In the genomic region with DNA sequence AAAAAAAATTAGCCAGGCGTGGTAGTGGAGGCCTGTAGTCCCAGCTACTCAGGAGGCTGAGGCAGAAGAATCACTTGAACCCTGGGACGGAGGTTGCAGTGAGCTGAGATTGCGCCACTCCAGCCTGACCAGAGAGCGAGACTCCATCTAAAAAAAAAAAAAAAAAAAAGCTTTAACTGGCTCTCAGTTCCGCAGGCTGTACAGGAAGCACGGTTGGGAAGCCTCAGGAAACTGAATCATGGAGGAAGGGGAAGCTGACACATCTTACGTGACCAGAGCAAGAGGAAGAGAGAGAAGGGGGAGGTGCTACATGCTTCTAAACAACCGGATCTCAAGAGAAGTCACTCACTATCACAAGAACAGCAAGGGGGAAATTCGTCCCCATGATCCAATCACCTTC, we compare ENCODE assay signal across 12 cellular contexts.
DNase-seq lines count a peak whose midpoint lies in the region; ATAC-seq and TF ChIP-seq lines count a peak whose summit lies in the region.
"Had no signal": no experiment of that assay in that cellular context is flagged by ENCODE, and none has a peak within 500 bp of the region (broad histone marks: within the 10 kb centered on the region; RNA-seq: fewer than 3 reads in every experiment).

No MANE protein-coding gene starts in this region.

- H3K9me3 ChIP-seq in OCI-LY7 (ENCODE audit: low read length) (no peaks in the 10 kb centered on the region; the same call in 1 of the 2 replicates), HAP-1 (no peaks in the 10 kb centered on the region)
- H3K9me3 ChIP-seq: body of pancreas, esophagus squamous epithelium had no signal

- peak overlapping the region; percentile 35; the same call in 1 of the 2 replicates for H2AFZ ChIP-seq in OCI-LY7 (ENCODE audit: low read length)

- H3K4me1 ChIP-seq in OCI-LY7 (ENCODE audit: insufficient read depth, low read length, poor library complexity, severe bottlenecking) (peaks cover 5% of the 10 kb centered on the region), HAP-1 (no peaks in the 10 kb centered on the region)
- H3K4me1 ChIP-seq: body of pancreas, esophagus squamous epithelium had no signal

- POLR2A ChIA-PET in OCI-LY7 (lab: Charles Lee): interaction anchor here (0.6 kb wide), 2 partner anchors 335 to 364 kb away, joined by 3 read pairs; no protein-coding TSS in a partner anchor

- H3K27ac ChIP-seq in OCI-LY7 (ENCODE audit: low read depth, low read length, poor library complexity, severe bottlenecking): no peak overlapping the region
- H3K27ac ChIP-seq: body of pancreas, esophagus squamous epithelium had no signal

- TF ChIP-seq CTCF in OCI-LY7 (conservative IDR thresholded peaks at IDR 0.05; ENCODE audit: low read length) (no peak), fibroblast of pulmonary artery (IDR thresholded peaks at IDR 0.05; ENCODE audit: low read length, missing control alignments) (no peak)

- in situ Hi-C loops in HAP-1 (cut with MboI; ENCODE audit: low sequenced_read_pairs): no loop called here

- DNase-seq in left cardiac atrium: peak; percentile 14
- no peak for DNase-seq in left ventricle myocardium superior
- peak; percentile 59 for DNase-seq in OCI-LY7 (ENCODE audit: low spot score)
- DNase-seq in fibroblast of pulmonary artery (ENCODE audit: low read depth): peak; percentile 76
- no peak for DNase-seq in SHP77 (lab: John Stamatoyannopoulos, UW)
- DNase-seq in activated CD8-positive, alpha-beta memory T cell treated with anti-CD3 and anti-CD28 coated beads, Interleukin-2, amount 50 U/mL, for 4 hours: no peak
- DNase-seq in GM19240 (ENCODE audit: insufficient read length, low spot score): no peak
- DNase-seq in HAP-1 (ENCODE audit: low spot score in 2 of 2): no peak
- DNase-seq: esophagus squamous epithelium, nucleus accumbens, T-cell had no signal

- H3K9me2 ChIP-seq in OCI-LY7 (ENCODE audit: insufficient read depth, low read length): no peaks in the 10 kb centered on the region

- H3K79me2 ChIP-seq in OCI-LY7 (ENCODE audit: insufficient read depth, low read depth, low read length): no peaks in the 10 kb centered on the region

- CTCF ChIA-PET in OCI-LY7 (lab: Charles Lee; ENCODE audit: unreplicated experiment): no interaction called here

- no peak for ATAC-seq in left cardiac atrium
- ATAC-seq in left ventricle myocardium superior: no peak
- ATAC-seq: body of pancreas, T-cell had no signal

- no TSS peak for BruUV-seq in OCI-LY7 (replicated peaks; lab: Mats Ljungman, UMichigan)

- H4K20me1 ChIP-seq in OCI-LY7 (ENCODE audit: insufficient read depth, low read length): no peaks in the 10 kb centered on the region

- intact Hi-C loops in left cardiac atrium (cut with DNase I) (no loop called here), left ventricle myocardium superior (cut with micrococcal nuclease) (no loop called here), OCI-LY7 (cut with micrococcal nuclease; ENCODE audit: unreplicated experiment) (no loop called here)

- H3K27me3 ChIP-seq in HAP-1 (ENCODE audit: low read depth): no peaks in the 10 kb centered on the region
- H3K27me3 ChIP-seq: body of pancreas, esophagus squamous epithelium had no signal

- H3K36me3 ChIP-seq in OCI-LY7 (ENCODE audit: insufficient read depth, low read length) (no peaks in the 10 kb centered on the region), HAP-1 (replicated peaks) (no peaks in the 10 kb centered on the region)
- H3K36me3 ChIP-seq: esophagus squamous epithelium had no signal

- 0 out of 2 replicates have a peak overlapping the region, but pooled peaks have one; percentile 1 for H3K4me2 ChIP-seq in OCI-LY7 (ENCODE audit: low read length)

- H3K4me3 ChIP-seq in OCI-LY7 (ENCODE audit: low read depth, low read length, poor library complexity, severe bottlenecking): no peak overlapping the region
- H3K4me3 ChIP-seq in fibroblast of pulmonary artery (replicated peaks; ENCODE audit: low read depth, low read length): no peak overlapping the region
- no peak overlapping the region for H3K4me3 ChIP-seq in HAP-1
- H3K4me3 ChIP-seq: body of pancreas, esophagus squamous epithelium had no signal

Comparison
In these comparisons a context has a peak if more than half of its experiments do, and no peak if none do; other contexts are left out.
1. DNase-seq: peak in left cardiac atrium (single experiment), OCI-LY7 (single experiment) and fibroblast of pulmonary artery (single experiment); none in left ventricle myocardium superior (single experiment), SHP77 (0 of 2), activated CD8-positive, alpha-beta memory T cell treated with anti-CD3 and anti-CD28 coated beads, Interleukin-2, amount 50 U/mL, for 4 hours (single experiment), GM19240 (single experiment) and HAP-1 (0 of 2).